20 cellular contexts compared by ENCODE assay signal in the genomic region with DNA sequence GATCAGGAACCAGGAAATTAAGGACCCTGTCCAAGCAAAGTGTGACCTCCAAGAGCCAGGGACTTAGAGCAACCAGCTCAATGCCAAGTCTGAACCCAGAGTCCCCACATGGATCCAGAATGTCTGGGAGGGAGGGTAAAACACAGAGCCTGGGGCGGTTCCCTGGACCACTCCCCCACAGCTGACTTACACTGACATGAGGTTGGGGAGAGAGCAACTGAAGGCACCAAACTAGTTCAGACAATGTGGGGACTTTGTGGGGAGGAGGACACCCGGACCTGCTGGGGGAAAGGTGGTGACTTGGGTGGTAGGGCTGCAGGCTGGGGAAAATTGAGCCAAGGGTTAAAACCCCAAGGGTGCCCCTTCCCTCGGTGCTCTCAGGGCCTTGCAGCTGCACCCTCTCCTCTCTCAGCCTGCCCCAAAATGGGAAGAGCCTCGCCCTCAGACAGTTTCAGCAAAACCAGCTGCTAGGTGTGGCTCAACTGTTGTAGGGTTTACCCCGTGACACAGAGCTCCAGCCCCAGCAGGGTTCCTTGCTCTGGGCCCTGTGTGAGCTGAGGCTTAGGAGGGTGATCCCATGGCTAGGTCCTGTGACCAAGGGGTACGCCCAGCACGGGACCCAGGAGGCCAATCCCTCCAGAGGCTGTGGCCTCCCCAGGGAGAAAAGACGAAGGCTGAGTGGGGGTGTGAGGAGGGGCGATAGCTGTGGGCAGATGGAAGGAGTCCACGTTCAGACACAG. TPM values are rescaled to one million over a fixed set of nuclear protein-coding genes. Genes with fewer than 3 reads are reported as not detected.
DNase-seq lines count a peak whose midpoint lies in the region; ATAC-seq, FAIRE-seq and TF ChIP-seq lines count a peak whose summit lies in the region.
"Had no signal": no experiment of that assay in that cellular context is flagged by ENCODE, and none has a peak within 500 bp of the region (broad histone marks: within the 10 kb centered on the region; RNA-seq: fewer than 3 reads in every experiment).

No MANE protein-coding gene starts in this region.

- no peaks in the 10 kb centered on the region for H3K4me1 Mint-ChIP-seq in natural killer cell
- no peaks in the 10 kb centered on the region for H3K4me1 Mint-ChIP-seq in natural killer cell treated with Interleukin-12 subunit alpha and Interleukin-12 subunit beta and Interleukin-15 and Interleukin-18, amount 100 ng/mL, for 72 hours (ENCODE audit: low read depth in 2 of 2)
- H3K4me1 Mint-ChIP-seq: activated naive CD8-positive, alpha-beta T cell treated with anti-CD3 and anti-CD28 coated beads for 36 hours had no signal

- WGBS in small intestine, 3 donors, result 59 to 68% (median 67%) methylated on average over 9 to 10 of the region's 10 CpGs

- intact Hi-C loops in natural killer cell (cut with micrococcal nuclease), result no loop called here

- H3K27me3 ChIP-seq in small intestine (ENCODE audit: control insufficient read depth in 2 of 2, insufficient read depth in 2 of 2, low read length in 2 of 2), result peaks cover 0 to 2% of the 10 kb centered on the region in 2 donors
- H3K27me3 ChIP-seq: uterus had no signal

- ATAC-seq in natural killer cell, result peak in 2 of 3 donors; percentile 19 to 26
- ATAC-seq in natural killer cell treated with Interleukin-12 subunit alpha and Interleukin-12 subunit beta and Interleukin-15 and Interleukin-18, amount 100 ng/mL, for 72 hours, result no peak

- H3K36me3 Mint-ChIP-seq in natural killer cell, result no peaks in the 10 kb centered on the region
- H3K36me3 Mint-ChIP-seq in natural killer cell treated with Interleukin-12 subunit alpha and Interleukin-12 subunit beta and Interleukin-15 and Interleukin-18, amount 100 ng/mL, for 72 hours, result no peaks in the 10 kb centered on the region
- H3K36me3 Mint-ChIP-seq: activated naive CD8-positive, alpha-beta T cell treated with anti-CD3 and anti-CD28 coated beads for 36 hours had no signal

- peak overlapping the region; percentile 54 for H3K27ac ChIP-seq in epithelial cell of prostate
- no peak overlapping the region for H3K27ac ChIP-seq in small intestine (ENCODE audit: low read depth in 1 of 2, low read length in 1 of 2)
- H3K27ac ChIP-seq: uterus had no signal

- no peaks in the 10 kb centered on the region for H3K9me3 Mint-ChIP-seq in natural killer cell
- no peaks in the 10 kb centered on the region for H3K9me3 Mint-ChIP-seq in natural killer cell treated with Interleukin-12 subunit alpha and Interleukin-12 subunit beta and Interleukin-15 and Interleukin-18, amount 100 ng/mL, for 72 hours
- H3K9me3 Mint-ChIP-seq: activated naive CD8-positive, alpha-beta T cell treated with anti-CD3 and anti-CD28 coated beads for 36 hours; endodermal cell had no signal

- H3K4me1 ChIP-seq in small intestine (ENCODE audit: control insufficient read depth in 2 of 2, insufficient read depth in 1 of 2, low read depth in 1 of 2, low read length in 1 of 2), result no peaks in the 10 kb centered on the region
- H3K4me1 ChIP-seq: uterus had no signal

- TF ChIP-seq CTCF in natural killer cell (IDR thresholded peaks at IDR 0.05), result no peak

- H3K4me3 Mint-ChIP-seq in natural killer cell, result no peak overlapping the region
- no peak overlapping the region for H3K4me3 Mint-ChIP-seq in natural killer cell treated with Interleukin-12 subunit alpha and Interleukin-12 subunit beta and Interleukin-15 and Interleukin-18, amount 100 ng/mL, for 72 hours
- H3K4me3 Mint-ChIP-seq: activated naive CD8-positive, alpha-beta T cell treated with anti-CD3 and anti-CD28 coated beads for 36 hours; endodermal cell had no signal

- no peak overlapping the region for H3K4me3 ChIP-seq in small intestine (ENCODE audit: low read depth in 1 of 2, low read length in 2 of 2)
- H3K4me3 ChIP-seq: uterus had no signal

- no peak overlapping the region for H3K27ac Mint-ChIP-seq in natural killer cell
- no peak overlapping the region for H3K27ac Mint-ChIP-seq in natural killer cell treated with Interleukin-12 subunit alpha and Interleukin-12 subunit beta and Interleukin-15 and Interleukin-18, amount 100 ng/mL, for 72 hours
- H3K27ac Mint-ChIP-seq: activated naive CD8-positive, alpha-beta T cell treated with anti-CD3 and anti-CD28 coated beads for 36 hours; endodermal cell had no signal

- DNase-seq in natural killer cell (no peak), epithelial cell of prostate (ENCODE audit: low read depth, low spot score) (no peak), myocyte (ENCODE audit: low read depth) (peak; percentile 4), SHP77 treated with DMSO at 0.1 percent for 48 hours (lab: John Stamatoyannopoulos, UW) (no peak), NCI-H524 treated with DMSO at 0.1 percent for 48 hours (lab: John Stamatoyannopoulos, UW) (no peak), COLO668 (lab: John Stamatoyannopoulos, UW; ENCODE audit: unreplicated experiment) (no peak), small intestine (no peak)
- no peak for DNase-seq in natural killer cell treated with Interleukin-12 subunit alpha and Interleukin-12 subunit beta and Interleukin-15 and Interleukin-18, amount 100 ng/mL, for 72 hours (ENCODE audit: low spot score)
- DNase-seq: ACHN; activated naive CD8-positive, alpha-beta T cell treated with anti-CD3 and anti-CD28 coated beads for 36 hours; activated T-cell treated with anti-CD3 and anti-CD28 coated beads for 4 hours; endodermal cell; KBM-7; NCI-H1694 treated with DMSO at 0.1 percent for 48 hours; NCI-H510A treated with DMSO at 0.1 percent for 48 hours; stimulated activated CD4-positive, alpha-beta T cell treated with anti-CD3 and anti-CD28 coated beads, Interleukin-4, amount 100 ng/mL, for 24 hours; T-helper 2 cell; uterus had no signal

- H3K9me3 ChIP-seq in small intestine (ENCODE audit: control insufficient read depth, low read depth), result no peaks in the 10 kb centered on the region
- H3K9me3 ChIP-seq: uterus had no signal

- no peak for FAIRE-seq in small intestine (lab: Jason Lieb, UNC)
- FAIRE-seq: islet of Langerhans had no signal

- H3K36me3 ChIP-seq in small intestine (ENCODE audit: control insufficient read depth in 2 of 2, insufficient read depth in 2 of 2, low read length in 2 of 2), result no peaks in the 10 kb centered on the region
- H3K36me3 ChIP-seq: uterus had no signal

- H3K27me3 Mint-ChIP-seq in natural killer cell (ENCODE audit: low read depth in 2 of 2), result peaks cover 13 to 27% of the 10 kb centered on the region in 2 donors
- peaks cover 10 to 33% of the 10 kb centered on the region in 2 donors for H3K27me3 Mint-ChIP-seq in natural killer cell treated with Interleukin-12 subunit alpha and Interleukin-12 subunit beta and Interleukin-15 and Interleukin-18, amount 100 ng/mL, for 72 hours

RNA-seq across cellular contexts. Expression of a gene that starts 28.6 kb away (rescaled TPM):
- total RNA-seq in natural killer cell, result under 1 TPM in 2 of 3 donors, not detected in 1; 0.38 to 0.75 TPM
- not detected for total RNA-seq in natural killer cell treated with Interleukin-12 subunit alpha and Interleukin-12 subunit beta and Interleukin-15 and Interleukin-18, amount 100 ng/mL, for 72 hours
- not detected in 2 replicates for total RNA-seq in myocyte
- polyA plus RNA-seq in myocyte (2012), result not detected
- 10 to 100 TPM in 1 of 3 donors, 1 to 10 TPM in 2; 2.2 to 13.4 (median 2.2) TPM for polyA plus RNA-seq in small intestine
- total RNA-seq: activated naive CD8-positive, alpha-beta T cell treated with anti-CD3 and anti-CD28 coated beads for 36 hours; endodermal cell; RPMI7951 had no signal

Comparison
In these comparisons a context has a peak if more than half of its experiments do, and no peak if none do; other contexts are left out.
1. ATAC-seq: peak in natural killer cell (2 of 3); none in natural killer cell treated with Interleukin-12 subunit alpha and Interleukin-12 subunit beta and Interleukin-15 and Interleukin-18, amount 100 ng/mL, for 72 hours (0 of 2).